ENCODE assay signal across 18 cellular contexts in the genomic region with DNA sequence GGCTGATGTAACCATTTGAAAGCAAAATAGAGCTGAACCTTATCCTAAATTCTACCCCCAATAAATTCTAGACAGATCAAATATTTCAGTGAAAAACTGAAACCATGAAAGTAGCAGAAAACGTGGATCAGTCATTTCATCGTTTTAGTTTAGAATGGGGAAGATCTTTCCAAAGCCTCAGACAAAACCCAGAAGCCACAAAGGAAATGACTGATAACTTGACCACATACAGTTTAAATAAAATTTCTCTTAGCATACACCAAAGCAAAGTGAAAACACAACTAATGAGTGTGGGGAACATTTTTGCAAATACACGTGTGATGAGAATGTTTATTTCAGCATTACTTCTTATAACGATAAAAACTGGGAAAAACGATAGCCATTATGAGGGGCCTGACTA.
DNase-seq lines count a peak whose midpoint lies in the region; ATAC-seq lines count a peak whose summit lies in the region.
"Had no signal": no experiment of that assay in that cellular context is flagged by ENCODE, and none has a peak within 500 bp of the region (broad histone marks: within the 10 kb centered on the region; RNA-seq: fewer than 3 reads in every experiment).

No MANE protein-coding gene starts in this region.

- DNase-seq in OCI-M1 (lab: John Stamatoyannopoulos, UW) (peak; percentile 72), fibroblast of peridontal ligament (ENCODE audit: extremely low read depth) (peak; percentile 3), iPS-NIHi7 (ENCODE audit: extremely low spot score) (no peak)
- no peak for DNase-seq in activated CD4-positive, alpha-beta T cell treated with anti-CD3 and anti-CD28 coated beads, Interleukin-2, amount 50 U/mL, for 1 hour
- DNase-seq: activated B cell treated with CpG ODN at 0.5 μM for 24 hours; activated naive CD8-positive, alpha-beta T cell treated with anti-CD3 and anti-CD28 coated beads, Interleukin-2, amount 50 U/mL, for 24 hours; C1 segment of cervical spinal cord; dermis blood vessel endothelial cell; H9; left cardiac atrium; midbrain; NCI-H2029 treated with DMSO at 0.1 percent for 48 hours; NCI-H446 treated with DMSO at 0.1 percent for 48 hours; NK-92 treated with Interleukin-12 subunit alpha and Interleukin-12 subunit beta, amount 100 ng/mL, for 24 hours; SHP77 had no signal

- peak; percentile 95 for ATAC-seq in GM18508 (IDR thresholded peaks at IDR 0.05; ENCODE audit: insufficient read depth, unreplicated experiment)
- ATAC-seq in HG03432 (IDR thresholded peaks at IDR 0.05; ENCODE audit: unreplicated experiment), result peak; percentile 82
- ATAC-seq in HG03097 (IDR thresholded peaks at IDR 0.05; ENCODE audit: low FRiP score, unreplicated experiment), result no peak
- ATAC-seq: activated naive CD8-positive, alpha-beta T cell treated with anti-CD3 and anti-CD28 coated beads, Interleukin-2, amount 50 U/mL, for 24 hours; left cardiac atrium had no signal

Comparison
In these comparisons a context has a peak if more than half of its experiments do, and no peak if none do; other contexts are left out.
1. DNase-seq: peak in OCI-M1 (single experiment) and fibroblast of peridontal ligament (single experiment); none in activated CD4-positive, alpha-beta T cell treated with anti-CD3 and anti-CD28 coated beads, Interleukin-2, amount 50 U/mL, for 1 hour (single experiment) and iPS-NIHi7 (single experiment).